18 cellular contexts compared by ENCODE assay signal in the genomic region with DNA sequence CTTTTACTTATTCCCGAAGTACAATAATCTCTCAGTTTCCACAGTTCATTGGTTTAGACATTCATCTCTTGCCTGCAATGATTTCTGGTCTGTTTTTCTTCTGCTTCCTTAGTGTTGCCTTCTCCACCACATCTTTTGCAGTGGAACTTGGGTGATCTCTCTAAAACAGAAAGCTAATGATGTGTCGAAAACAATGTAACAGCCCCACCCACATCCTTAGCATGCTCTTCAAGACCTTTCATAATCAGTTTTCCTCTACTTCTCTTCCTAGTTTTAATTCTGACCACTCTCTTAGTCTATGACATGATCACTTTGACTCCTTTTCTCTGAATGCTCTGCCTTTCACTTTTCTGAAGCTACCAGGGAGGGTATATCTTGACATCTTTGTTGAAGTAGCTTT.
DNase-seq lines count a peak whose midpoint lies in the region; ATAC-seq, FAIRE-seq and TF ChIP-seq lines count a peak whose summit lies in the region.
"Had no signal": no experiment of that assay in that cellular context is flagged by ENCODE, and none has a peak within 500 bp of the region (broad histone marks: within the 10 kb centered on the region; RNA-seq: fewer than 3 reads in every experiment).

No MANE protein-coding gene starts in this region.

- no peaks in the 10 kb centered on the region for H4K20me1 ChIP-seq in endothelial cell of umbilical vein (replicated peaks; ENCODE audit: control insufficient read depth, extremely low read depth, insufficient read depth, low read length)

- no peaks in the 10 kb centered on the region for H3K9me3 ChIP-seq in endothelial cell of umbilical vein (replicated peaks; ENCODE audit: control insufficient read depth, insufficient read depth, low read length)
- no peaks in the 10 kb centered on the region for H3K9me3 ChIP-seq in neutrophil
- H3K9me3 ChIP-seq: Caco-2 had no signal

- no peaks in the 10 kb centered on the region for H3K9me1 ChIP-seq in endothelial cell of umbilical vein (replicated peaks; ENCODE audit: control insufficient read depth, extremely low read depth, insufficient read depth, low read length)

- TF ChIP-seq POLR2A in endothelial cell of umbilical vein (IDR thresholded peaks at IDR 0.05; ENCODE audit: low read depth, low read length), result no peak

- H3K4me1 ChIP-seq in endothelial cell of umbilical vein (ENCODE audit: control insufficient read depth, extremely low read depth, insufficient read depth, low read length) (no peaks in the 10 kb centered on the region), neutrophil (ENCODE audit: control insufficient read depth in 1 of 2, insufficient read depth in 1 of 2, low read depth in 1 of 2, low read length in 1 of 2) (peaks cover 27 to 29% of the 10 kb centered on the region in 2 experiments)
- H3K4me1 ChIP-seq: Caco-2 had no signal

- dilution Hi-C loops in endothelial cell of umbilical vein (cut with MboI; ENCODE audit: extremely low pct_ligation_motif_present, low sequenced_read_pairs), result no loop called here

- peak; percentile 7 for DNase-seq in GM12865 (ENCODE audit: low read depth)
- peak; percentile 15 for DNase-seq in MV-4-11 (lab: John Stamatoyannopoulos, UW)
- peak; percentile 6 for DNase-seq in endothelial cell of umbilical vein (ENCODE audit: low read depth, low spot score)
- no peak for DNase-seq in coronary artery (ENCODE audit: low spot score)
- no peak for DNase-seq in Kasumi-1 (lab: John Stamatoyannopoulos, UW)
- DNase-seq: Caco-2, DMS153, HCEC 1CT, NCI-H1436 treated with DMSO at 0.1 percent for 48 hours, NCI-H2029 treated with DMSO at 0.1 percent for 48 hours, NCI-H774, Right ventricle myocardium superior, SW 1271 had no signal

- H3K27me3 ChIP-seq in endothelial cell of umbilical vein (ENCODE audit: control insufficient read depth in 2 of 2, insufficient read depth in 2 of 2, low read length in 2 of 2) (no peaks in the 10 kb centered on the region), neutrophil (no peaks in the 10 kb centered on the region)

- BruUV-seq in endothelial cell of umbilical vein (replicated peaks; lab: Mats Ljungman, UMichigan), result no TSS peak

- TF ChIP-seq CTCF in GM12865 (IDR thresholded peaks at IDR 0.05; ENCODE audit: insufficient read depth, low read depth, low read length, missing control alignments) (no peak), endothelial cell of umbilical vein (IDR thresholded peaks at IDR 0.05; ENCODE audit: extremely low read depth in 1 of 2, insufficient read depth in 1 of 2, low read depth in 1 of 2, low read length in 2 of 2) (no peak), neutrophil (IDR thresholded peaks at IDR 0.05) (no peak), coronary artery (IDR thresholded peaks at IDR 0.05) (no peak)

- H3K36me3 ChIP-seq in endothelial cell of umbilical vein (ENCODE audit: control insufficient read depth in 2 of 2, extremely low read depth in 1 of 2, insufficient read depth in 2 of 2, low read length in 2 of 2) (no peaks in the 10 kb centered on the region), neutrophil (no peaks in the 10 kb centered on the region)

- intact Hi-C loops in endothelial cell of umbilical vein (cut with micrococcal nuclease), result no loop called here

- H3K4me3 ChIP-seq in GM12865 (ENCODE audit: low read depth, low read length) (no peak overlapping the region), endothelial cell of umbilical vein (replicated peaks in 1 of 3; ENCODE audit: insufficient read depth in 1 of 3, low read depth in 1 of 3, low read length in 3 of 3) (no peak overlapping the region), neutrophil (ENCODE audit: low read depth in 1 of 2, low read length in 1 of 2) (no peak overlapping the region), coronary artery (no peak overlapping the region)

- FAIRE-seq in endothelial cell of umbilical vein (lab: Jason Lieb, UNC), result no peak
- FAIRE-seq: HTR-8/SVneo, RCC 7860 had no signal

- CTCF ChIA-PET in endothelial cell of umbilical vein (lab: Charles Lee), result no interaction called here

- H3K4me2 ChIP-seq in endothelial cell of umbilical vein (ENCODE audit: insufficient read depth, low read length), result no peak overlapping the region

- H2AFZ ChIP-seq in endothelial cell of umbilical vein (ENCODE audit: low read depth, low read length), result peak overlapping the region; percentile 88

- H3K9ac ChIP-seq in endothelial cell of umbilical vein (replicated peaks; ENCODE audit: extremely low read depth, insufficient read depth, low read length), result no peak overlapping the region

- POLR2A ChIA-PET in endothelial cell of umbilical vein (lab: Charles Lee), result no interaction called here

- no peak overlapping the region for H3K27ac ChIP-seq in endothelial cell of umbilical vein (ENCODE audit: insufficient read depth, low read depth, low read length)
- peak overlapping the region; percentile 72 for H3K27ac ChIP-seq in neutrophil
- H3K27ac ChIP-seq in coronary artery, result no peak overlapping the region
- H3K27ac ChIP-seq: HL-60 had no signal

- ATAC-seq in HG02938 (IDR thresholded peaks at IDR 0.05; ENCODE audit: unreplicated experiment), result no peak

- no peaks in the 10 kb centered on the region for H3K79me2 ChIP-seq in endothelial cell of umbilical vein (ENCODE audit: control insufficient read depth, insufficient read depth, low read length)

TF ChIP-seq in endothelial cell of umbilical vein, 7 proteins besides CTCF, POLR2A, EP300 and RAD21:
- TF ChIP-seq MYC (IDR thresholded peaks at IDR 0.05; ENCODE audit: low read depth, low read length), result no peak
- no peak for TF ChIP-seq EZH2 (IDR thresholded peaks at IDR 0.05; ENCODE audit: borderline replicate concordance, low read depth, low read length, severe bottlenecking)
- no peak for TF ChIP-seq POLR2AphosphoS5 (IDR thresholded peaks at IDR 0.05; ENCODE audit: insufficient read depth, low read depth, low read length)
- TF ChIP-seq JUN (IDR thresholded peaks at IDR 0.05; ENCODE audit: borderline replicate concordance, insufficient read depth, insufficient read length, low read depth), result no peak
- TF ChIP-seq, protein P1, sequence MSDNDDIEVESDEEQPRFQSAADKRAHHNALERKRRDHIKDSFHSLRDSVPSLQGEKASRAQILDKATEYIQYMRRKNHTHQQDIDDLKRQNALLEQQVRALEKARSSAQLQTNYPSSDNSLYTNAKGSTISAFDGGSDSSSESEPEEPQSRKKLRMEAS (IDR thresholded peaks at IDR 0.05; ENCODE audit: insufficient read depth, insufficient read length), result no peak
- no peak for TF ChIP-seq FOS (IDR thresholded peaks at IDR 0.05; ENCODE audit: borderline replicate concordance, insufficient read depth, low read length)
- no peak for TF ChIP-seq GATA2 (IDR thresholded peaks at IDR 0.05; ENCODE audit: insufficient read depth, insufficient read length, low read depth, low read length)

Comparison
In these comparisons a context has a peak if more than half of its experiments do, and no peak if none do; other contexts are left out.
1. DNase-seq: peak in GM12865 (single experiment), MV-4-11 (single experiment) and endothelial cell of umbilical vein (single experiment); none in coronary artery (single experiment) and Kasumi-1 (0 of 2).